21 cellular contexts compared by ENCODE assay signal in the genomic region with DNA sequence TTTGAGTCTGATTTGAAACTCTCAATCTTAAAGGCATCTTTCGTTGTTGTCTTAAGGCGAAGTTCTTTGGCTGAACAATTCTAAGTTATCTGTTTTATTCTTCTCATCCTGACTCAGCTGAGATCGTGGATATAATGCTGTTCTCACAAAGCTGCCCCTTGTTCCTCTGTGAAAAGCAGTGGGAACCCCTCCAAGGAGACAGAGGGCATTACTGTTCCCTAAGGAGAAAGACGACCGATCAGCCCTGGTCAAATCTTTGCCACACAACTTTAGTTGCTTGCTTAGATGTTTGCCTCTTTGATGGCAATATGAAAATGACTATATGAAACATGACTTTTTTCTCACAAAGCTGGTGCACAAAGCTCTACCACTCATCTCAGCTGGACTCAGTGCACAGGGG.
"Had no signal": no experiment of that assay in that cellular context is flagged by ENCODE, and none has a peak within 500 bp of the region (broad histone marks: within the 10 kb centered on the region; RNA-seq: fewer than 3 reads in every experiment).

No MANE protein-coding gene starts in this region.

- H3K27ac Mint-ChIP-seq: activated CD4-positive, alpha-beta memory T cell treated with anti-CD3 and anti-CD28 coated beads, Interleukin-2, amount 10 ng/mL, durations not matched to agents 7 days and 5 days; activated CD8-positive, alpha-beta memory T cell treated with anti-CD3 and anti-CD28 coated beads, Interleukin-2, amount 10 ng/mL, durations not matched to agents 7 days and 5 days; activated naive CD8-positive, alpha-beta T cell treated with anti-CD3 and anti-CD28 coated beads, Interleukin-2, amount 10 ng/mL, durations not matched to agents 7 days and 5 days; naive B cell had no signal

- H3K9me3 Mint-ChIP-seq: activated CD4-positive, alpha-beta memory T cell treated with anti-CD3 and anti-CD28 coated beads, Interleukin-2, amount 10 ng/mL, durations not matched to agents 7 days and 5 days; activated naive CD8-positive, alpha-beta T cell treated with anti-CD3 and anti-CD28 coated beads, Interleukin-2, amount 10 ng/mL, durations not matched to agents 7 days and 5 days had no signal

- H3K4me1 Mint-ChIP-seq: activated CD4-positive, alpha-beta memory T cell treated with anti-CD3 and anti-CD28 coated beads, Interleukin-2, amount 10 ng/mL, durations not matched to agents 7 days and 5 days; activated CD8-positive, alpha-beta memory T cell treated with anti-CD3 and anti-CD28 coated beads, Interleukin-2, amount 10 ng/mL, durations not matched to agents 7 days and 5 days; activated naive CD8-positive, alpha-beta T cell treated with anti-CD3 and anti-CD28 coated beads, Interleukin-2, amount 10 ng/mL, durations not matched to agents 7 days and 5 days; naive B cell had no signal

- H3K36me3 ChIP-seq: ovary, right lobe of liver, stomach had no signal

- H3K4me1 ChIP-seq: right lobe of liver, stomach had no signal

- H3K4me3 ChIP-seq: hepatocyte, lung, ovary, right lobe of liver, stomach had no signal

- FAIRE-seq: keratinocyte, small intestine had no signal

- H3K36me3 Mint-ChIP-seq: activated CD8-positive, alpha-beta memory T cell treated with anti-CD3 and anti-CD28 coated beads, Interleukin-2, amount 10 ng/mL, durations not matched to agents 7 days and 5 days; activated naive CD8-positive, alpha-beta T cell treated with anti-CD3 and anti-CD28 coated beads, Interleukin-2, amount 10 ng/mL, durations not matched to agents 7 days and 5 days; naive B cell had no signal

- H3K27me3 Mint-ChIP-seq: activated CD4-positive, alpha-beta memory T cell treated with anti-CD3 and anti-CD28 coated beads, Interleukin-2, amount 10 ng/mL, durations not matched to agents 7 days and 5 days; activated CD8-positive, alpha-beta memory T cell treated with anti-CD3 and anti-CD28 coated beads, Interleukin-2, amount 10 ng/mL, durations not matched to agents 7 days and 5 days; activated naive CD8-positive, alpha-beta T cell treated with anti-CD3 and anti-CD28 coated beads, Interleukin-2, amount 10 ng/mL, durations not matched to agents 7 days and 5 days; naive B cell had no signal

- H3K9me3 ChIP-seq: ovary, right lobe of liver, stomach had no signal

- ATAC-seq: activated CD8-positive, alpha-beta memory T cell treated with anti-CD3 and anti-CD28 coated beads, Interleukin-2, amount 10 ng/mL, durations not matched to agents 7 days and 5 days; esophagus mucosa; left lobe of liver; right lobe of liver had no signal

- H3K4me3 Mint-ChIP-seq: activated CD4-positive, alpha-beta memory T cell treated with anti-CD3 and anti-CD28 coated beads, Interleukin-2, amount 10 ng/mL, durations not matched to agents 7 days and 5 days; activated CD8-positive, alpha-beta memory T cell treated with anti-CD3 and anti-CD28 coated beads, Interleukin-2, amount 10 ng/mL, durations not matched to agents 7 days and 5 days; activated naive CD8-positive, alpha-beta T cell treated with anti-CD3 and anti-CD28 coated beads, Interleukin-2, amount 10 ng/mL, durations not matched to agents 7 days and 5 days; naive B cell had no signal

- DNase-seq: activated CD4-positive, alpha-beta memory T cell treated with anti-CD3 and anti-CD28 coated beads, Interleukin-2, amount 10 ng/mL, durations not matched to agents 7 days and 5 days; activated CD4-positive, alpha-beta T cell treated with anti-CD3 and anti-CD28 coated beads for 48 hours; activated CD4-positive, CD25-positive, alpha-beta regulatory T cell; activated CD8-positive, alpha-beta memory T cell treated with anti-CD3 and anti-CD28 coated beads, Interleukin-2, amount 10 ng/mL, durations not matched to agents 7 days and 5 days; activated naive CD4-positive, alpha-beta T cell treated with Interleukin-2 at 50 U/mL for 16 hours; activated naive CD8-positive, alpha-beta T cell treated with anti-CD3 and anti-CD28 coated beads, Interleukin-2, amount 10 ng/mL, durations not matched to agents 7 days and 5 days; cortex of kidney; effector CD4-positive, alpha-beta T cell; naive B cell; ovary; right lobe of liver; small intestine; stimulated activated CD4-positive, alpha-beta T cell treated with anti-CD3 and anti-CD28 coated beads, Interleukin-15, amount 100 ng/mL, for 24 hours; stimulated activated CD4-positive, alpha-beta T cell treated with anti-CD3 and anti-CD28 coated beads, Interleukin-2, amount 100 ng/mL, for 48 hours; stomach; T-helper 9 cell had no signal
